ENCODE assay signal across 9 cellular contexts in the genomic region with DNA sequence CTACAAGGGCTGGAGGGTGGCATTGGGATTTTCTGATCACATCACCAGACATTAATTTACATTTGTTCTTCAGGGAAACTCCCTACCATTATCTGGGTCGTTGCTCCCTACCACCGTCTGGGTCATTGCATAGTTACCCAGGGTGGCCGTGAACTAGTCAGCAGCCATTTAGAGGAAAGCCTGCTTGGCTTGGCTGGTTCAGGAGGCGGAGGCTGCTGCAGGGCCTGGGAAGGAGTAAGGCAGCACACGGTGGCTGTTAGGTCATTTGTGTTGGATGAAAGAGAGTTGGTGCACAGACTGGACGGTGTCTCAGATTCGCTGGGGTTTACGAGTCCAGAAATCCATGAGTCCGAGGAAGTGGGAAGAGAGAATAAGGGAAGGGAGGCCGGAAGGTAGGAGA. TPM values are rescaled to one million over a fixed set of nuclear protein-coding genes. Genes with fewer than 3 reads are reported as not detected.
DNase-seq lines count a peak whose midpoint lies in the region; ATAC-seq and TF ChIP-seq lines count a peak whose summit lies in the region.
"Had no signal": no experiment of that assay in that cellular context is flagged by ENCODE, and none has a peak within 500 bp of the region (broad histone marks: within the 10 kb centered on the region; RNA-seq: fewer than 3 reads in every experiment).

No MANE protein-coding gene starts in this region.

- no peak for TF ChIP-seq CTCF in body of pancreas (IDR thresholded peaks at IDR 0.05)

- H3K27me3 ChIP-seq in right cardiac atrium (ENCODE audit: control insufficient read depth, insufficient read depth) (no peaks in the 10 kb centered on the region), body of pancreas (no peaks in the 10 kb centered on the region)

- H3K9me3 ChIP-seq in right cardiac atrium (ENCODE audit: control insufficient read depth, low read length) = no peaks in the 10 kb centered on the region
- no peaks in the 10 kb centered on the region for H3K9me3 ChIP-seq in body of pancreas

- H3K4me1 ChIP-seq in right cardiac atrium (ENCODE audit: control insufficient read depth, insufficient read depth, low read length) (peaks cover 37% of the 10 kb centered on the region), body of pancreas (peaks cover 37% of the 10 kb centered on the region)

- 55% methylated on average over 10 of the region's 10 CpGs for WGBS in right cardiac atrium
- 63 to 67% methylated on average over 10 of the region's 10 CpGs for whole genome bisulfite sequencing in body of pancreas, 2 donors

- peak overlapping the region; percentile 76 for H3K27ac Mint-ChIP-seq in stimulated activated naive CD8-positive, alpha-beta T cell treated with anti-CD3 and anti-CD28 coated beads, Interleukin-15, Interleukin-2, amounts not matched to agents 100 ng/mL and 50 ng/mL, for 24 hours

- DNase-seq in right cardiac atrium = no peak
- DNase-seq in Right ventricle myocardium superior = no peak
- DNase-seq in body of pancreas = no peak
- no peak for DNase-seq in AG08395 (ENCODE audit: low spot score)
- no peak for DNase-seq in NCI-H1930 (lab: John Stamatoyannopoulos, UW)
- DNase-seq in NCI-H1694 treated with DMSO at 0.1 percent for 48 hours (lab: John Stamatoyannopoulos, UW) = no peak
- DNase-seq: stimulated activated CD4-positive, alpha-beta T cell treated with anti-CD3 and anti-CD28 coated beads, Interleukin-12 subunit alpha, Interleukin-12 subunit beta, amount 100 ng/mL, for 4 hours had no signal

- no peaks in the 10 kb centered on the region for H3K27me3 Mint-ChIP-seq in stimulated activated naive CD8-positive, alpha-beta T cell treated with anti-CD3 and anti-CD28 coated beads, Interleukin-15, Interleukin-2, amounts not matched to agents 100 ng/mL and 50 ng/mL, for 24 hours

- intact Hi-C loops in right cardiac atrium (cut with DNase I) = no loop called here
- intact Hi-C loops in Right ventricle myocardium superior (cut with DNase I) = no loop called here
- intact Hi-C loops in body of pancreas (cut with DNase I) = no loop called here

- H3K36me3 ChIP-seq in body of pancreas (replicated peaks in 1 of 2; ENCODE audit: insufficient read depth in 1 of 2, low read depth in 2 of 2) = no peaks in the 10 kb centered on the region

- peak overlapping the region; percentile 4 for H3K27ac ChIP-seq in right cardiac atrium (ENCODE audit: low read length)
- no peak overlapping the region for H3K27ac ChIP-seq in body of pancreas

- ATAC-seq in right cardiac atrium (no peak), Right ventricle myocardium superior (ENCODE audit: poor library complexity) (no peak), HG03039 (IDR thresholded peaks at IDR 0.05; ENCODE audit: unreplicated experiment) (peak; percentile 53), body of pancreas (peak; percentile 19)

- no peak for TF ChIP-seq POLR2A in body of pancreas (IDR thresholded peaks at IDR 0.05)

- peaks cover 92% of the 10 kb centered on the region for H3K4me1 Mint-ChIP-seq in stimulated activated naive CD8-positive, alpha-beta T cell treated with anti-CD3 and anti-CD28 coated beads, Interleukin-15, Interleukin-2, amounts not matched to agents 100 ng/mL and 50 ng/mL, for 24 hours (ENCODE audit: low read depth)

- peak overlapping the region; percentile 20 for H3K4me3 Mint-ChIP-seq in stimulated activated naive CD8-positive, alpha-beta T cell treated with anti-CD3 and anti-CD28 coated beads, Interleukin-15, Interleukin-2, amounts not matched to agents 100 ng/mL and 50 ng/mL, for 24 hours

- peaks cover 28% of the 10 kb centered on the region for H3K36me3 Mint-ChIP-seq in stimulated activated naive CD8-positive, alpha-beta T cell treated with anti-CD3 and anti-CD28 coated beads, Interleukin-15, Interleukin-2, amounts not matched to agents 100 ng/mL and 50 ng/mL, for 24 hours (ENCODE audit: low read depth)

- no peaks in the 10 kb centered on the region for H3K9me3 Mint-ChIP-seq in stimulated activated naive CD8-positive, alpha-beta T cell treated with anti-CD3 and anti-CD28 coated beads, Interleukin-15, Interleukin-2, amounts not matched to agents 100 ng/mL and 50 ng/mL, for 24 hours

- H3K4me3 ChIP-seq in right cardiac atrium (ENCODE audit: low read length) (no peak overlapping the region), body of pancreas (no peak overlapping the region)

RNA-seq across cellular contexts. Expression of a gene that starts 17.8 kb away (rescaled TPM):
- 10 to 100 TPM; 52.3 to 59.6 (median 54.2) TPM for total RNA-seq in right cardiac atrium
- polyA plus RNA-seq in right cardiac atrium = 18.3 TPM
- 49.2 TPM for total RNA-seq in Right ventricle myocardium superior
- total RNA-seq in body of pancreas = 10 to 100 TPM; 71.5 to 85.1 TPM

Comparison
In these comparisons a context has a peak if more than half of its experiments do, and no peak if none do; other contexts are left out.
1. ATAC-seq: peak in HG03039 (single experiment) and body of pancreas (single experiment); none in right cardiac atrium (0 of 2) and Right ventricle myocardium superior (single experiment).